1 cellular context compared by ENCODE assay signal in the genomic region with DNA sequence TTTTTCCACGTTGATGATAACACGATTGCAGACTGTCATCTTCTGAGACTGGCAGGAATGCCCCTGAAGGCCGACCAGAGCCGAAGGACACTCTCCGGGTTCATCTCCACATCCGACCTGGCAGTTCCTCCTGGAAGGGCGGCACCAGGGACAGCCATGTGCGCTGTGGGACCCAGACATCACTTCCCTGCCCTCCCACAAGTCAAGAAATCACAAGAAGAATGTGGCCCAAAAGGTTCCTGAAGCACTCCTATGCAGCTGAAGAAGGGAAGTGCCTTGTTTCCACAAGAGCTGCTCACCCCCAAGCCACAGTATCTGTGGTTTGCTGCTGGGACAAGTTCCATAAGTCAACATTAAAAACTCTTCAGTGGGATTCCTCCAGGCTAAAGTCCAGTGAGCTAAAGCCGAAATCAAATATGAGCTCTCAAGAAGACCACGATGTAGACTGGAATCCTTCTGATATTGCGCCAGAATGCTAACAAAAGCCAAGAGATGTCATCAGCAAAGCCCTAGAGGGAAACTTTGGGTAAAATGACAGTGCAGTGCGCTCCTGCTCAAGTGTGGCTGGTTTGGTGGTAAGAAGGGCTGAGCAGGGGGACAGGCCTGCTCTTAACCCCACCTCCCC.
TF ChIP-seq lines count a peak whose summit lies in the region.

No MANE protein-coding gene starts in this region.

TF ChIP-seq in liver, 16 proteins besides CTCF, POLR2A, EP300 and RAD21 (continued from another document):
- TF ChIP-seq REST (IDR thresholded peaks at IDR 0.05), result no peak
- TF ChIP-seq YY1 (IDR thresholded peaks at IDR 0.05), result no peak
TF ChIP-seq in liver: peak in this region for 5.
